In the genomic region with DNA sequence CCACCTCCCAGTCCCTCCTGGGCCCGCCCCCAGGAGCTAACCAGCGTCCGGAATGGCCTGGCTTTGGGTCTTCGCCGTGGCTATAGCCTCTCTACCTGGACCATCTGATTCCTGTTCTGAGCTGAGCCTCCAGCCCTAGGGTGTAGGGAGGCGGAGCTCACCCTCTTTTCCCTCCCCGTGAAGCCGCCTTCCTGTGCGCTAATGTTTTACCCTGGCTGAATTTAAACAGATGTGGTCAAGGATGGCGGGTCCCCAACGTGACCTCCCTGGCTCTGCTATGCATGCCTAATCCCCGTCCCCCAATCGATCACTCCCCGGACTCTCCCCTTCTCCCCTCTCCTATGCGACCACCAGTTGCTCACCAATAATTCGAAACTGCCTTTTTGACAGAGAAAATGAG, we compare ENCODE assay signal across 23 cellular contexts.
A peak's percentile ranks its signal among the peaks of the same experiment; 100 is the strongest.
DNase-seq lines count a peak whose midpoint lies in the region; ATAC-seq and TF ChIP-seq lines count a peak whose summit lies in the region.
"Had no signal": no experiment of that assay in that cellular context is flagged by ENCODE, and none has a peak within 500 bp of the region (broad histone marks: within the 10 kb centered on the region; RNA-seq: fewer than 3 reads in every experiment).

No MANE protein-coding gene starts in this region.

- H3K9me2 ChIP-seq in Loucy (replicated peaks; ENCODE audit: low read depth, low read length) = no peaks in the 10 kb centered on the region

- peaks cover 9% of the 10 kb centered on the region for H3K9me3 Mint-ChIP-seq in activated CD4-positive, alpha-beta T cell treated with anti-CD3 and anti-CD28 coated beads, Interleukin-2, amount 10 ng/mL, durations not matched to agents 24 days and 14 days
- H3K9me3 Mint-ChIP-seq: CD4-positive, alpha-beta T cell had no signal

- H3K27ac ChIP-seq in BLaER1 treated with 17β-estradiol and CSF1 and Interleukin-3, amounts not matched to agents 10 nM and 100 nM = peak overlapping the region in 9 of 11 experiments; percentile 20 to 97 (median 89); a peak in 17 of 22 replicates
- H3K27ac ChIP-seq: PC-9, RWPE1 had no signal

- peaks cover 30% of the 10 kb centered on the region for H3F3A ChIP-seq in Loucy (ENCODE audit: low read depth)

- peak; percentile 29 for TF ChIP-seq POLR2A in erythroblast (IDR thresholded peaks at IDR 0.05; ENCODE audit: low read length)

- peaks cover 66 to 100% (median 100%) of the 10 kb centered on the region in 10 experiments for H3K4me1 ChIP-seq in BLaER1 treated with 17β-estradiol and CSF1 and Interleukin-3, amounts not matched to agents 10 nM and 100 nM
- peaks cover 69% of the 10 kb centered on the region for H3K4me1 ChIP-seq in Loucy (ENCODE audit: insufficient read depth, low read length, poor library complexity, severe bottlenecking)

- no peak for TF ChIP-seq CTCF in Loucy (conservative IDR thresholded peaks at IDR 0.05; ENCODE audit: low read length)

- DNase-seq in activated CD4-positive, alpha-beta T cell treated with anti-CD3 and anti-CD28 coated beads, Interleukin-2, amount 10 ng/mL, durations not matched to agents 24 days and 14 days = no peak
- DNase-seq in activated CD4-positive, alpha-beta T cell treated with anti-CD3 and anti-CD28 coated beads, Interleukin-2, amount 50 U/mL, for 4 hours = no peak
- DNase-seq in erythroblast (lab: John Stamatoyannopoulos, UW) = no peak
- no peak for DNase-seq in stimulated activated CD4-positive, alpha-beta T cell treated with anti-CD3 and anti-CD28 coated beads, Interleukin-2, amount 100 ng/mL, for 24 hours
- DNase-seq in stimulated activated naive CD8-positive, alpha-beta T cell treated with anti-CD3 and anti-CD28 coated beads, Interleukin-15, Interleukin-2, amounts not matched to agents 100 U/mL and 50 U/mL, for 24 hours = no peak
- DNase-seq: 8988T; Caco-2; CD4-positive, alpha-beta T cell; GDM1; GOT3; KG1; NCI-H1048; NCI-H1436; NCI-H1930; NCI-H345; NCI-H526; PC-9; SIG-M5 had no signal

- H3K4me2 ChIP-seq in BLaER1 treated with 17β-estradiol and CSF1 and Interleukin-3, amounts not matched to agents 10 nM and 100 nM = peak overlapping the region; percentile 72 to 98 (median 92)
- peak overlapping the region; percentile 80 for H3K4me2 ChIP-seq in Loucy (ENCODE audit: low read depth, low read length, poor library complexity, severe bottlenecking)
- H3K4me2 ChIP-seq: PC-9 had no signal

- H3K36me3 Mint-ChIP-seq in activated CD4-positive, alpha-beta T cell treated with anti-CD3 and anti-CD28 coated beads, Interleukin-2, amount 10 ng/mL, durations not matched to agents 24 days and 14 days (ENCODE audit: low read depth) = peaks cover 5% of the 10 kb centered on the region

- peak overlapping the region; percentile 2 for H3K27ac Mint-ChIP-seq in activated CD4-positive, alpha-beta T cell treated with anti-CD3 and anti-CD28 coated beads, Interleukin-2, amount 10 ng/mL, durations not matched to agents 24 days and 14 days
- H3K27ac Mint-ChIP-seq: CD4-positive, alpha-beta T cell had no signal

- H3K9ac ChIP-seq in BLaER1 treated with 17β-estradiol and CSF1 and Interleukin-3, amounts not matched to agents 10 nM and 100 nM = peak overlapping the region in 9 of 11 experiments; percentile 27 to 85 (median 75); a peak in 19 of 22 replicates
- peak overlapping the region; percentile 87 for H3K9ac ChIP-seq in Loucy (ENCODE audit: low read depth, low read length, poor library complexity, severe bottlenecking)

- peaks cover 62% of the 10 kb centered on the region for H3K4me1 Mint-ChIP-seq in activated CD4-positive, alpha-beta T cell treated with anti-CD3 and anti-CD28 coated beads, Interleukin-2, amount 10 ng/mL, durations not matched to agents 24 days and 14 days

- H3K79me2 ChIP-seq in Loucy (ENCODE audit: insufficient read depth, low read length) = no peaks in the 10 kb centered on the region

- H3K4me3 Mint-ChIP-seq in activated CD4-positive, alpha-beta T cell treated with anti-CD3 and anti-CD28 coated beads, Interleukin-2, amount 10 ng/mL, durations not matched to agents 24 days and 14 days = peak overlapping the region; percentile 9
- H3K4me3 Mint-ChIP-seq: CD4-positive, alpha-beta T cell had no signal

- H3K27me3 ChIP-seq in BLaER1 treated with 17β-estradiol and CSF1 and Interleukin-3, amounts not matched to agents 10 nM and 100 nM = peaks cover 0 to 24% (median 0%) of the 10 kb centered on the region in 11 experiments; a peak in 4 of 22 replicates
- no peaks in the 10 kb centered on the region for H3K27me3 ChIP-seq in Loucy (ENCODE audit: insufficient read depth, low read length, poor library complexity, severe bottlenecking)

- H4K20me1 ChIP-seq in BLaER1 treated with 17β-estradiol and CSF1 and Interleukin-3, amounts not matched to agents 10 nM and 100 nM = no peaks in the 10 kb centered on the region
- H4K20me1 ChIP-seq in Loucy (ENCODE audit: insufficient read depth, low read length, poor library complexity, severe bottlenecking) = no peaks in the 10 kb centered on the region

- peaks cover 14% of the 10 kb centered on the region for H3K27me3 Mint-ChIP-seq in activated CD4-positive, alpha-beta T cell treated with anti-CD3 and anti-CD28 coated beads, Interleukin-2, amount 10 ng/mL, durations not matched to agents 24 days and 14 days
- H3K27me3 Mint-ChIP-seq: CD4-positive, alpha-beta T cell had no signal

- H3K4me3 ChIP-seq in BLaER1 treated with 17β-estradiol and CSF1 and Interleukin-3, amounts not matched to agents 10 nM and 100 nM = peak overlapping the region in 3 of 10 experiments; percentile 2 to 25 (median 6); a peak in 3 of 20 replicates
- H3K4me3 ChIP-seq in Loucy (ENCODE audit: low read length, poor library complexity, severe bottlenecking) = no peak overlapping the region
- H3K4me3 ChIP-seq: PC-9 had no signal

- H3K9me3 ChIP-seq in BLaER1 treated with 17β-estradiol and CSF1 and Interleukin-3, amounts not matched to agents 10 nM and 100 nM (replicated peaks in 1 of 11) = peaks cover 0 to 9% (median 0%) of the 10 kb centered on the region in 11 experiments; a peak in 4 of 22 replicates
- H3K9me3 ChIP-seq in Loucy (ENCODE audit: insufficient read depth, low read depth, low read length) = no peaks in the 10 kb centered on the region
- H3K9me3 ChIP-seq: Caco-2 had no signal

- H3K36me3 ChIP-seq in BLaER1 treated with 17β-estradiol and CSF1 and Interleukin-3, amounts not matched to agents 10 nM and 100 nM = no peaks in the 10 kb centered on the region
- H3K36me3 ChIP-seq in Loucy (ENCODE audit: insufficient read depth, low read length) = no peaks in the 10 kb centered on the region

- no peak overlapping the region for H2AFZ ChIP-seq in Loucy (ENCODE audit: low read length)
- H2AFZ ChIP-seq: PC-9 had no signal

- intact Hi-C loops in activated CD4-positive, alpha-beta T cell treated with anti-CD3 and anti-CD28 coated beads, Interleukin-2, amount 10 ng/mL, durations not matched to agents 24 days and 14 days (cut with micrococcal nuclease) = no loop called here

- no peak for ATAC-seq in GM18861 (IDR thresholded peaks at IDR 0.05; ENCODE audit: unreplicated experiment)
- ATAC-seq in stimulated activated naive CD8-positive, alpha-beta T cell treated with anti-CD3 and anti-CD28 coated beads, Interleukin-15, Interleukin-2, amounts not matched to agents 100 U/mL and 50 U/mL, for 24 hours = no peak
- ATAC-seq: HepG2 had no signal
